In the genomic region with DNA sequence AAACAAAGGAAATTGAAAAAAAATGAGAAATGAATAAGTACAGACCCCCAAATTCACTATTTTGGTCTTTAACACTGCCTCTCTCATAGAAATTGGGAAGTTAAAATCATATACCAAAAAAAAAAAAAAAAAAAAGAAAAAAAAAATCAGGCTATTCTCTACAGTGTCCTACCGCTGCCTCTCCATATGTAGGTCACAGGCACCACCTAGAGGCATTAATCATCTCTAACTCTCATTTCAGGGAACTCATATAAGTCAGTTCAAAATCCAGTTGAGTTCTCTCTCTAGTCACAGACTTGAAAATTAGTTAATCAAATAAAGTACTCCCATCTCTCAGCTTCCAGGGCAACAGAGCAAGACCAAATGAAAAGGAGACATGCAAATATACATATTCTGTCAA, we compare ENCODE assay signal across 9 cellular contexts. TPM values are rescaled to one million over a fixed set of nuclear protein-coding genes. Genes with fewer than 3 reads are reported as not detected.
A peak's percentile ranks its signal among the peaks of the same experiment; 100 is the strongest.
DNase-seq lines count a peak whose midpoint lies in the region; ATAC-seq, FAIRE-seq and TF ChIP-seq lines count a peak whose summit lies in the region.
"Had no signal": no experiment of that assay in that cellular context is flagged by ENCODE, and none has a peak within 500 bp of the region (broad histone marks: within the 10 kb centered on the region; RNA-seq: fewer than 3 reads in every experiment).

No MANE protein-coding gene starts in this region.

- intact Hi-C loops in CD4-positive, alpha-beta memory T cell (cut with micrococcal nuclease) = no loop called here
- intact Hi-C loops in upper lobe of right lung (cut with DNase I) = loop anchor here (5.0 kb wide), 1 partner anchor 509 kb away; no protein-coding TSS in a partner anchor

- H3K27me3 ChIP-seq in CD4-positive, alpha-beta memory T cell (ENCODE audit: insufficient read depth, low read length) = no peaks in the 10 kb centered on the region
- no peaks in the 10 kb centered on the region for H3K27me3 ChIP-seq in upper lobe of right lung

- H3K4me1 Mint-ChIP-seq in activated CD4-positive, alpha-beta T cell treated with anti-CD3 and anti-CD28 coated beads, Interleukin-2, amount 10 ng/mL, durations not matched to agents 7 days and 5 days = no peaks in the 10 kb centered on the region
- H3K4me1 Mint-ChIP-seq in CD4-positive, alpha-beta memory T cell = peaks cover 0 to 5% (median under 1%) of the 10 kb centered on the region in 4 donors

- no peak overlapping the region for H3K4me3 ChIP-seq in fibroblast of villous mesenchyme (ENCODE audit: low read depth, low read length)
- H3K4me3 ChIP-seq in CD4-positive, alpha-beta memory T cell (ENCODE audit: low read length in 2 of 2) = no peak overlapping the region
- no peak overlapping the region for H3K4me3 ChIP-seq in upper lobe of right lung

- H3K9me3 Mint-ChIP-seq in activated CD4-positive, alpha-beta T cell treated with anti-CD3 and anti-CD28 coated beads, Interleukin-2, amount 10 ng/mL, durations not matched to agents 7 days and 5 days = no peaks in the 10 kb centered on the region
- no peaks in the 10 kb centered on the region for H3K9me3 Mint-ChIP-seq in CD4-positive, alpha-beta memory T cell

- H3K27ac Mint-ChIP-seq in activated CD4-positive, alpha-beta T cell treated with anti-CD3 and anti-CD28 coated beads, Interleukin-2, amount 10 ng/mL, durations not matched to agents 7 days and 5 days = no peak overlapping the region
- no peak overlapping the region for H3K27ac Mint-ChIP-seq in CD4-positive, alpha-beta memory T cell
- H3K27ac Mint-ChIP-seq: activated naive CD8-positive, alpha-beta T cell had no signal

- H3K4me1 ChIP-seq in CD4-positive, alpha-beta memory T cell (ENCODE audit: insufficient read depth, low read length) = no peaks in the 10 kb centered on the region
- H3K4me1 ChIP-seq in upper lobe of right lung = no peaks in the 10 kb centered on the region

- CTCF ChIA-PET in activated CD4-positive, alpha-beta T cell treated with anti-CD3 and anti-CD28 coated beads, Interleukin-2, amount 10 ng/mL, durations not matched to agents 7 days and 5 days (lab: Charles Lee) = no interaction called here
- CTCF ChIA-PET in CD4-positive, alpha-beta memory T cell (lab: Charles Lee; ENCODE audit: partially characterized antibody) = interaction anchor here (0.9 kb wide), 1 partner anchor 233 kb away, joined by 4 read pairs; no protein-coding TSS in a partner anchor

- POLR2A ChIA-PET in activated CD4-positive, alpha-beta T cell treated with anti-CD3 and anti-CD28 coated beads, Interleukin-2, amount 10 ng/mL, durations not matched to agents 7 days and 5 days (lab: Charles Lee) = no interaction called here
- POLR2A ChIA-PET in CD4-positive, alpha-beta memory T cell (lab: Charles Lee; ENCODE audit: partially characterized antibody) = no interaction called here

- no peaks in the 10 kb centered on the region for H3K27me3 Mint-ChIP-seq in activated CD4-positive, alpha-beta T cell treated with anti-CD3 and anti-CD28 coated beads, Interleukin-2, amount 10 ng/mL, durations not matched to agents 7 days and 5 days
- peaks cover 3 to 11% of the 10 kb centered on the region in 2 donors for H3K27me3 Mint-ChIP-seq in CD4-positive, alpha-beta memory T cell

- H3K4me3 Mint-ChIP-seq in activated CD4-positive, alpha-beta T cell treated with anti-CD3 and anti-CD28 coated beads, Interleukin-2, amount 10 ng/mL, durations not matched to agents 7 days and 5 days = no peak overlapping the region
- H3K4me3 Mint-ChIP-seq in CD4-positive, alpha-beta memory T cell = no peak overlapping the region
- H3K4me3 Mint-ChIP-seq: activated naive CD8-positive, alpha-beta T cell had no signal

- FAIRE-seq in RCC 7860 (lab: Jason Lieb, UNC) = peak; percentile 62

- H3K27ac ChIP-seq in CD4-positive, alpha-beta memory T cell (ENCODE audit: low read depth, low read length) = no peak overlapping the region
- no peak overlapping the region for H3K27ac ChIP-seq in upper lobe of right lung

- DNase-seq in activated CD4-positive, alpha-beta T cell treated with anti-CD3 and anti-CD28 coated beads, Interleukin-2, amount 10 ng/mL, durations not matched to agents 7 days and 5 days = peak; percentile 16
- no peak for DNase-seq in activated CD4-positive, alpha-beta T cell treated with anti-CD3 and anti-CD28 coated beads, Interleukin-2, amount 50 U/mL, for 4 hours
- peak; percentile 42 for DNase-seq in RCC 7860 (ENCODE audit: low spot score)
- DNase-seq in fibroblast of villous mesenchyme (ENCODE audit: low read depth) = peak; percentile 46
- DNase-seq in CD4-positive, alpha-beta memory T cell = no peak
- no peak for DNase-seq in upper lobe of right lung

- H3K9me3 ChIP-seq in CD4-positive, alpha-beta memory T cell (ENCODE audit: control insufficient read depth in 1 of 2, low read length in 2 of 2) = no peaks in the 10 kb centered on the region
- no peaks in the 10 kb centered on the region for H3K9me3 ChIP-seq in upper lobe of right lung

- TF ChIP-seq CTCF in fibroblast of villous mesenchyme (IDR thresholded peaks at IDR 0.05; ENCODE audit: insufficient read depth, low read depth, low read length) (peak; percentile 45), upper lobe of right lung (IDR thresholded peaks at IDR 0.05) (no peak)

- ATAC-seq in HG02938 (IDR thresholded peaks at IDR 0.05; ENCODE audit: unreplicated experiment) = peak; percentile 58
- no peak for ATAC-seq in upper lobe of right lung
- ATAC-seq in HG03025 (IDR thresholded peaks at IDR 0.05; ENCODE audit: low FRiP score, unreplicated experiment) = no peak

- H3K36me3 Mint-ChIP-seq in activated CD4-positive, alpha-beta T cell treated with anti-CD3 and anti-CD28 coated beads, Interleukin-2, amount 10 ng/mL, durations not matched to agents 7 days and 5 days (ENCODE audit: low read depth) = no peaks in the 10 kb centered on the region
- no peaks in the 10 kb centered on the region for H3K36me3 Mint-ChIP-seq in CD4-positive, alpha-beta memory T cell
- H3K36me3 Mint-ChIP-seq: activated naive CD8-positive, alpha-beta T cell had no signal

- no peaks in the 10 kb centered on the region for H3K36me3 ChIP-seq in CD4-positive, alpha-beta memory T cell (ENCODE audit: insufficient read depth, low read length)
- H3K36me3 ChIP-seq in upper lobe of right lung = no peaks in the 10 kb centered on the region

RNA-seq across cellular contexts. Expression of a gene that starts 47.9 kb away (rescaled TPM):
- total RNA-seq in activated CD4-positive, alpha-beta T cell treated with anti-CD3 and anti-CD28 coated beads, Interleukin-2, amount 10 ng/mL, durations not matched to agents 7 days and 5 days = 10 to 100 TPM; 12.9 to 13.3 TPM
- total RNA-seq in fibroblast of villous mesenchyme (31.6 and 36.3 TPM in 2 replicates), upper lobe of right lung (13.2 TPM)
- 10 to 100 TPM; 14.4 to 14.6 TPM for total RNA-seq in CD4-positive, alpha-beta memory T cell
- 1 to 10 TPM; 4.4 to 5.3 TPM for polyA plus RNA-seq in CD4-positive, alpha-beta memory T cell

Comparison
In these comparisons a context has a peak if more than half of its experiments do, and no peak if none do; other contexts are left out.
1. DNase-seq: peak in activated CD4-positive, alpha-beta T cell treated with anti-CD3 and anti-CD28 coated beads, Interleukin-2, amount 10 ng/mL, durations not matched to agents 7 days and 5 days (single experiment), RCC 7860 (single experiment) and fibroblast of villous mesenchyme (single experiment); none in activated CD4-positive, alpha-beta T cell treated with anti-CD3 and anti-CD28 coated beads, Interleukin-2, amount 50 U/mL, for 4 hours (0 of 2), CD4-positive, alpha-beta memory T cell (0 of 5) and upper lobe of right lung (single experiment).